Comparison of ENCODE assay signal across 8 cellular contexts in the genomic region with DNA sequence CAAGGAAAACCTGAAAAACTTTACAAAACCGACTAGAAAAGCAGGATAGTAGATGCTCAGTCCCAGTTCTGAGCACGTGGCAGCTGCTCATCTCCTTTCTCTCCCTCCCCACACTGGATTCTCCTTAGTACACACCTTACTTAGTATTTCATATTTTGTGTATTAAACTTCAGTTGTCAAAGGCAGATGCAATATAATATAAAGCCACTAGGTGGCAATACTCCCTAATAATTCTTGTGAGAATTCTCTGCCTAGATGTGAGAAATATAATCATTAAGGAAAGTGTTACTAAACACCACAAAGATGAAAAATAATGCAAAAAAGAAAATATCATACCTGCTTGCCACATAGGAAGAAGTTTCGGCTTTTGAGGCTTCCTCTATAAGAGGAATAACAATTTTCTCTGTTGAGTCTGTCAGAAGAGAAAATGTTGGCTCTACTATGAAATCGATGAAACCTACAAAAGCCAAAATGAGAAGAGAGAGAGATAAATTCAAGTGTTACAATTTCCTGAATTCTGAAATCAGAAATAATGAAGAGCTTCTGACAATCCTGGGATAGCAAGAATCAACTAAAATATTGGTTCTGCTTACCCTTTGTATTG.
DNase-seq lines count a peak whose midpoint lies in the region; ATAC-seq and TF ChIP-seq lines count a peak whose summit lies in the region.

No MANE protein-coding gene starts in this region.

- CTCF ChIA-PET in HEK293T (lab: Yijun Ruan, JAX) (interaction anchor here (0.7 to 3.9 kb wide), 4 partner anchors 10 to 577 kb away, joined by 3 to 29 read pairs (median 4); no protein-coding TSS in a partner anchor), T-cell (lab: Charles Lee) (interaction anchor here (0.9 to 3.4 kb wide), 6 partner anchors 9 to 794 kb away, joined by 3 to 20 read pairs (median 5); no protein-coding TSS in a partner anchor)

- peaks cover 12% of the 10 kb centered on the region for H3K4me1 ChIP-seq in left ventricle myocardium inferior

- H3K4me3 Mint-ChIP-seq in stimulated activated effector memory CD8-positive, alpha-beta T cell treated with anti-CD3 and anti-CD28 coated beads, Interleukin-12 subunit alpha, Interleukin-12 subunit beta, amount 100 ng/mL, for 72 hours = no peak overlapping the region
- no peak overlapping the region for H3K4me3 Mint-ChIP-seq in T-cell

- H3K27me3 Mint-ChIP-seq in T-cell = peaks cover 5 to 14% of the 10 kb centered on the region in 2 donors

- peaks cover 24% of the 10 kb centered on the region for H3K9me3 ChIP-seq in left ventricle myocardium inferior (replicated peaks)

- H3K27ac Mint-ChIP-seq in stimulated activated effector memory CD8-positive, alpha-beta T cell treated with anti-CD3 and anti-CD28 coated beads, Interleukin-12 subunit alpha, Interleukin-12 subunit beta, amount 100 ng/mL, for 72 hours = no peak overlapping the region
- no peak overlapping the region for H3K27ac Mint-ChIP-seq in T-cell

- H3K36me3 Mint-ChIP-seq in stimulated activated effector memory CD8-positive, alpha-beta T cell treated with anti-CD3 and anti-CD28 coated beads, Interleukin-12 subunit alpha, Interleukin-12 subunit beta, amount 100 ng/mL, for 72 hours = no peaks in the 10 kb centered on the region
- no peaks in the 10 kb centered on the region for H3K36me3 Mint-ChIP-seq in T-cell

- H3K27ac ChIP-seq in left ventricle myocardium inferior (replicated peaks) = peak overlapping the region; percentile 37

- intact Hi-C loops in left ventricle myocardium inferior (cut with micrococcal nuclease) = loop anchor here (2.0 kb wide), 1 partner anchor 463 kb away; no protein-coding TSS in a partner anchor

- H3K4me1 Mint-ChIP-seq in stimulated activated effector memory CD8-positive, alpha-beta T cell treated with anti-CD3 and anti-CD28 coated beads, Interleukin-12 subunit alpha, Interleukin-12 subunit beta, amount 100 ng/mL, for 72 hours = no peaks in the 10 kb centered on the region
- no peaks in the 10 kb centered on the region for H3K4me1 Mint-ChIP-seq in T-cell

- peak; percentile 7 for DNase-seq in GM06990 (ENCODE audit: extremely low read depth, insufficient read length)
- peak; percentile 12 for DNase-seq in HEK293T (ENCODE audit: extremely low spot score)
- peak; percentile 70 for DNase-seq in NCI-H1694 treated with DMSO at 0.1 percent for 48 hours (lab: John Stamatoyannopoulos, UW)
- DNase-seq in left ventricle myocardium inferior = no peak
- no peak for DNase-seq in stimulated activated effector memory CD8-positive, alpha-beta T cell treated with anti-CD3 and anti-CD28 coated beads, Interleukin-12 subunit alpha, Interleukin-12 subunit beta, amount 100 ng/mL, for 72 hours (ENCODE audit: low spot score in 2 of 2)
- DNase-seq in T-cell = no peak

- H3K27me3 ChIP-seq in GM06990 (replicated peaks; ENCODE audit: control insufficient read depth, insufficient read depth, low read length) = no peaks in the 10 kb centered on the region
- no peaks in the 10 kb centered on the region for H3K27me3 ChIP-seq in left ventricle myocardium inferior (ENCODE audit: low read depth)

- ATAC-seq in stimulated activated effector memory CD8-positive, alpha-beta T cell treated with anti-CD3 and anti-CD28 coated beads, Interleukin-12 subunit alpha, Interleukin-12 subunit beta, amount 100 ng/mL, for 72 hours = peak; percentile 19
- ATAC-seq in GM18870 (IDR thresholded peaks at IDR 0.05; ENCODE audit: unreplicated experiment) (no peak), T-cell (replicated peaks in 1 of 4) (no peak)

- TF ChIP-seq CTCF in GM06990 (IDR thresholded peaks at IDR 0.05; ENCODE audit: insufficient read depth, low read length, poor library complexity, severe bottlenecking) (peak; percentile 43), WI38 (IDR thresholded peaks at IDR 0.05; ENCODE audit: low read depth, low read length) (peak; percentile 21; the same call in 1 of the 2 replicates), left ventricle myocardium inferior (IDR thresholded peaks at IDR 0.05; ENCODE audit: borderline replicate concordance) (peak; percentile 84)

- H3K36me3 ChIP-seq in GM06990 (ENCODE audit: control insufficient read depth, insufficient read depth, low read length) (no peaks in the 10 kb centered on the region), left ventricle myocardium inferior (peaks cover 14% of the 10 kb centered on the region)

- no peak overlapping the region for H3K4me3 ChIP-seq in GM06990 (replicated peaks; ENCODE audit: low read depth, low read length)
- H3K4me3 ChIP-seq in WI38 (ENCODE audit: low read depth, low read length) = no peak overlapping the region
- H3K4me3 ChIP-seq in left ventricle myocardium inferior = no peak overlapping the region

- H3K9me3 Mint-ChIP-seq in stimulated activated effector memory CD8-positive, alpha-beta T cell treated with anti-CD3 and anti-CD28 coated beads, Interleukin-12 subunit alpha, Interleukin-12 subunit beta, amount 100 ng/mL, for 72 hours = peaks cover 4% of the 10 kb centered on the region
- H3K9me3 Mint-ChIP-seq in T-cell = peaks cover 4 to 9% (median 8%) of the 10 kb centered on the region in 3 donors

- POLR2A ChIA-PET in HEK293T (lab: Yijun Ruan, JAX) (no interaction called here), T-cell (lab: Charles Lee) (no interaction called here)

TF ChIP-seq in HEK293T, 16 proteins besides CTCF, POLR2A, EP300 and RAD21:
- TF ChIP-seq NFRKB (IDR thresholded peaks at IDR 0.05) (no peak), SUZ12 (IDR thresholded peaks at IDR 0.05) (no peak), L3MBTL2 (conservative IDR thresholded peaks at IDR 0.05) (no peak), BHLHE40 (IDR thresholded peaks at IDR 0.05; ENCODE audit: borderline replicate concordance) (no peak), LEF1 (IDR thresholded peaks at IDR 0.05; ENCODE audit: borderline replicate concordance) (no peak), ELF4 (IDR thresholded peaks at IDR 0.05) (no peak), CTBP1 (IDR thresholded peaks at IDR 0.05; ENCODE audit: borderline replicate concordance) (no peak), FOXK2 (IDR thresholded peaks at IDR 0.05) (no peak), TARDBP (IDR thresholded peaks at IDR 0.05) (no peak), FOXA1 (IDR thresholded peaks at IDR 0.05) (no peak), ZNF384 (IDR thresholded peaks at IDR 0.05) (no peak), ARNT (IDR thresholded peaks at IDR 0.05) (no peak), SP1 (IDR thresholded peaks at IDR 0.05) (no peak), HDGF (IDR thresholded peaks at IDR 0.05; ENCODE audit: borderline replicate concordance) (no peak), FOXM1 (IDR thresholded peaks at IDR 0.05; ENCODE audit: borderline replicate concordance) (no peak), PKNOX1 (IDR thresholded peaks at IDR 0.05) (no peak)

Comparison
In these comparisons a context has a peak if more than half of its experiments do, and no peak if none do; other contexts are left out.
1. DNase-seq: peak in GM06990 (single experiment), HEK293T (single experiment) and NCI-H1694 treated with DMSO at 0.1 percent for 48 hours (single experiment); none in left ventricle myocardium inferior (single experiment), stimulated activated effector memory CD8-positive, alpha-beta T cell treated with anti-CD3 and anti-CD28 coated beads, Interleukin-12 subunit alpha, Interleukin-12 subunit beta, amount 100 ng/mL, for 72 hours (0 of 2) and T-cell (0 of 34).
2. CTCF ChIP-seq: peak in every context shown above with its lines; median percentile 84 in left ventricle myocardium inferior; 43 in GM06990; 21 in WI38.